In the genomic region with DNA sequence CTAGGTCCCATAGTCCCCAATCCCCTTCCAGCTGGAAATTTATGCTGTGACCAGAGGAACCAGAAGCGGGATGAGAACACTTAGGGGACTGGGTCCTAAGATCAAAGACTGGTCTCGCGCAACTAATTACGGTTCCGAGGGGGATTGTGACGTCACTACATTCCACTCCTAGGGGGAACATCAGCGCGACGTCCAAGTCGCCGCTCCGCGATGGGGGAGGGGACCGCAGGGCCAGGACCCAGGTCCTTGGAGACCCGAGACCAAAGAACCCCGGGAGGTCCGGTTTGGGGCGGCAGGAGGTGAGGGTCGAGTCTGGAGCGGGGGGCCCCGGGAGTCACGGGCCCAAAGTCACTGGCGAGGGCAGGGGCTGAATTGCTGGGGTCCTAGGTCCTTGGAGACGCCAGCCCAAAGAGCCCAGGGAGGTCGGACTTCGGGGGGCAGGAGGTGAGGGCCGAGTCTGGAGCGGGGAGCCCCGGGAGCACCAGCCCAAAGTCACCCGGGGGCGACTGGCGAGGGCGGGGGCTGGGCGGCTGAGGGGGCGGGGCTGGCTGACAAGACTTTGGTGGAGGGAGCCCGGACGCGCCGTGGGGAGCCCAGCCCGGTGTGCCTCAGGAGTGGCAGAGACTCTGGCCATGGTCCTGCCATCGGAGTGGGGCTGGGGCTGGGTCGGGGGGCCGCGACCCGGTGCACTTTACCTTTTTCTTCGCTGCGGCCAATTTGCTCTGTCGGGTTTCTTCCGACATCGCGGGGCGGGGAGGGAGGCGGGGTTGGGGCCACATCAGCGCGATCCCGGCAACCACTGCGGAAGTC, we compare ENCODE assay signal across 8 cellular contexts. TPM values are rescaled to one million over a fixed set of nuclear protein-coding genes. Genes with fewer than 3 reads are reported as not detected.
DNase-seq lines count a peak whose midpoint lies in the region; ATAC-seq, FAIRE-seq and TF ChIP-seq lines count a peak whose summit lies in the region.

A gene with protein sequence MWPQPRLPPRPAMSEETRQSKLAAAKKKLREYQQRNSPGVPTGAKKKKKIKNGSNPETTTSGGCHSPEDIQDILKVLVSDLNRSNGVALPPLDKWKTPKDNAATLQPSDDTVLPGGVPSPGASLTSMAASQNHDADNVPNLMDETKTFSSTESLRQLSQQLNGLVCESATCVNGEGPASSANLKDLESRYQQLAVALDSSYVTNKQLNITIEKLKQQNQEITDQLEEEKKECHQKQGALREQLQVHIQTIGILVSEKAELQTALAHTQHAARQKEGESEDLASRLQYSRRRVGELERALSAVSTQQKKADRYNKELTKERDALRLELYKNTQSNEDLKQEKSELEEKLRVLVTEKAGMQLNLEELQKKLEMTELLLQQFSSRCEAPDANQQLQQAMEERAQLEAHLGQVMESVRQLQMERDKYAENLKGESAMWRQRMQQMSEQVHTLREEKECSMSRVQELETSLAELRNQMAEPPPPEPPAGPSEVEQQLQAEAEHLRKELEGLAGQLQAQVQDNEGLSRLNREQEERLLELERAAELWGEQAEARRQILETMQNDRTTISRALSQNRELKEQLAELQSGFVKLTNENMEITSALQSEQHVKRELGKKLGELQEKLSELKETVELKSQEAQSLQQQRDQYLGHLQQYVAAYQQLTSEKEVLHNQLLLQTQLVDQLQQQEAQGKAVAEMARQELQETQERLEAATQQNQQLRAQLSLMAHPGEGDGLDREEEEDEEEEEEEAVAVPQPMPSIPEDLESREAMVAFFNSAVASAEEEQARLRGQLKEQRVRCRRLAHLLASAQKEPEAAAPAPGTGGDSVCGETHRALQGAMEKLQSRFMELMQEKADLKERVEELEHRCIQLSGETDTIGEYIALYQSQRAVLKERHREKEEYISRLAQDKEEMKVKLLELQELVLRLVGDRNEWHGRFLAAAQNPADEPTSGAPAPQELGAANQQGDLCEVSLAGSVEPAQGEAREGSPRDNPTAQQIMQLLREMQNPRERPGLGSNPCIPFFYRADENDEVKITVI (minus strand): TSS at position 810 of the 810 bp plus-strand sequence. CDS start 31 bp downstream, at position 779.

- H3K4me3 Mint-ChIP-seq in central memory CD8-positive, alpha-beta T cell, result peak within 1 kb of the TSS; percentile 94
- H3K4me3 Mint-ChIP-seq in stimulated activated naive B cell treated with anti-CD40 and anti-IgM and Interleukin-4, amounts not matched to agents 10 μg/mL and 1 μg/mL and 100 μg/mL, for 72 hours, result peak within 1 kb of the TSS; percentile 94 to 98

- POLR2A ChIA-PET in A549 (lab: Yijun Ruan, JAX), result interaction anchor here (0.5 to 1.2 kb wide), 16 partner anchors 11 to 675 kb away, joined by 3 to 19 read pairs (median 4); a partner anchor contains a TSS

- FAIRE-seq in A549 (lab: Jason Lieb, UNC) (no peak), GM12891 (lab: Jason Lieb, UNC) (no peak)

- H3K36me3 Mint-ChIP-seq in central memory CD8-positive, alpha-beta T cell (ENCODE audit: insufficient read depth), result peaks cover 18% of the 10 kb centered on the region
- peaks cover 24 to 44% of the 10 kb centered on the region in 2 donors for H3K36me3 Mint-ChIP-seq in stimulated activated naive B cell treated with anti-CD40 and anti-IgM and Interleukin-4, amounts not matched to agents 10 μg/mL and 1 μg/mL and 100 μg/mL, for 72 hours

- no peak; a peak in 1 of 5 replicates for TF ChIP-seq RAD21 in A549 (conservative IDR thresholded peaks at IDR 0.05 in 1 of 2, IDR thresholded peaks at IDR 0.05 in 1 of 2)

- H3K27ac Mint-ChIP-seq in central memory CD8-positive, alpha-beta T cell (ENCODE audit: low read depth), result peak within 1 kb of the TSS; percentile 98
- peak within 1 kb of the TSS; percentile 98 for H3K27ac Mint-ChIP-seq in stimulated activated naive B cell treated with anti-CD40 and anti-IgM and Interleukin-4, amounts not matched to agents 10 μg/mL and 1 μg/mL and 100 μg/mL, for 72 hours

- TF ChIP-seq EP300 in A549 (IDR thresholded peaks at IDR 0.05), result no peak

- no peaks in the 10 kb centered on the region for H3K27me3 Mint-ChIP-seq in central memory CD8-positive, alpha-beta T cell
- H3K27me3 Mint-ChIP-seq in stimulated activated naive B cell treated with anti-CD40 and anti-IgM and Interleukin-4, amounts not matched to agents 10 μg/mL and 1 μg/mL and 100 μg/mL, for 72 hours, result no peaks in the 10 kb centered on the region

- peaks cover 12% of the 10 kb centered on the region; the same call in 2 of the 3 replicates for H3K4me1 ChIP-seq in A549

- TF ChIP-seq CTCF in A549 (IDR thresholded peaks at IDR 0.05) (no peak), kidney epithelial cell (IDR thresholded peaks at IDR 0.05; ENCODE audit: insufficient read depth, low read length, poor library complexity, severe bottlenecking) (no peak)

- TF ChIP-seq POLR2A in A549 (IDR thresholded peaks at IDR 0.05; ENCODE audit: low read length) (no peak), GM12891 (IDR thresholded peaks at IDR 0.05; ENCODE audit: low read depth, low read length) (no peak; the same call in none of the 2 replicates)

- peak within 1 kb of the TSS; percentile 95 for H3K4me2 ChIP-seq in A549

- no peaks in the 10 kb centered on the region for H3K9me3 ChIP-seq in A549

- CTCF ChIA-PET in A549 (lab: Yijun Ruan, JAX), result interaction anchor here (0.7 to 2.6 kb wide), 8 partner anchors 15 to 87 kb away, joined by 3 to 10 read pairs (median 4); a partner anchor contains a TSS

- no peaks in the 10 kb centered on the region for H3K27me3 ChIP-seq in kidney epithelial cell (ENCODE audit: control insufficient read depth, insufficient read depth, low read length)

- DNase-seq in A549 (ENCODE audit: low read depth in 1 of 2, low spot score in 1 of 2) (peak in 1 of 2 experiments; percentile 68), GM12891 (ENCODE audit: insufficient read length, low spot score) (peak; percentile 84), NCI-H69 (lab: John Stamatoyannopoulos, UW) (peak; percentile 52), kidney epithelial cell (ENCODE audit: low read depth) (no peak)
- no peak for DNase-seq in central memory CD8-positive, alpha-beta T cell (ENCODE audit: low spot score in 2 of 2)
- peak; percentile 17 for DNase-seq in stimulated activated naive B cell treated with anti-CD40 and anti-IgM and Interleukin-4, amounts not matched to agents 10 μg/mL and 1 μg/mL and 100 μg/mL, for 72 hours
- DNase-seq in activated CD4-positive, alpha-beta T cell treated with anti-CD3 and anti-CD28 coated beads, Interleukin-2, amount 50 U/mL, for 1 hour, result no peak

- peak within 1 kb of the TSS; percentile 94 for H3K27ac ChIP-seq in A549

- peaks cover 1% of the 10 kb centered on the region for H3K36me3 ChIP-seq in kidney epithelial cell (ENCODE audit: control insufficient read depth, insufficient read depth, low read length)

- peak; percentile 85 to 91 for ATAC-seq in A549
- peak; percentile 48 for ATAC-seq in HG02610 (IDR thresholded peaks at IDR 0.05; ENCODE audit: unreplicated experiment)
- peak; percentile 55 for ATAC-seq in central memory CD8-positive, alpha-beta T cell (replicated peaks; ENCODE audit: extremely low read depth, poor library complexity, severe bottlenecking)
- peak; percentile 70 to 72 for ATAC-seq in stimulated activated naive B cell treated with anti-CD40 and anti-IgM and Interleukin-4, amounts not matched to agents 10 μg/mL and 1 μg/mL and 100 μg/mL, for 72 hours (replicated peaks)

- 3% methylated on average over 27 of the region's 57 CpGs for WGBS in A549 (ENCODE audit: missing lambda C conversion rate)

- peak within 1 kb of the TSS; percentile 95 for H3K4me3 ChIP-seq in A549
- H3K4me3 ChIP-seq in kidney epithelial cell (ENCODE audit: low read depth, low read length), result peak within 1 kb of the TSS; percentile 79

- no peaks in the 10 kb centered on the region for H3K9me3 Mint-ChIP-seq in central memory CD8-positive, alpha-beta T cell
- no peaks in the 10 kb centered on the region for H3K9me3 Mint-ChIP-seq in stimulated activated naive B cell treated with anti-CD40 and anti-IgM and Interleukin-4, amounts not matched to agents 10 μg/mL and 1 μg/mL and 100 μg/mL, for 72 hours

- H3K4me1 Mint-ChIP-seq in central memory CD8-positive, alpha-beta T cell, result peaks cover 34% of the 10 kb centered on the region
- H3K4me1 Mint-ChIP-seq in stimulated activated naive B cell treated with anti-CD40 and anti-IgM and Interleukin-4, amounts not matched to agents 10 μg/mL and 1 μg/mL and 100 μg/mL, for 72 hours, result peaks cover 26 to 38% of the 10 kb centered on the region in 2 donors

TF ChIP-seq in A549, 52 proteins besides CTCF, POLR2A, EP300 and RAD21:
- TF ChIP-seq JUN (IDR thresholded peaks at IDR 0.05), result peak in 1 of 2 experiments; percentile 8; a peak in 3 of 5 replicates
- TF ChIP-seq CHD2 (IDR thresholded peaks at IDR 0.05; ENCODE audit: low read length, partially characterized antibody), result peak; percentile 5
- no peak for TF ChIP-seq GATA3 (IDR thresholded peaks at IDR 0.05; ENCODE audit: borderline replicate concordance)

TF ChIP-seq in GM12891, 5 proteins besides CTCF, POLR2A, EP300 and RAD21:
- no peak for TF ChIP-seq POLR2AphosphoS5 (IDR thresholded peaks at IDR 0.05; ENCODE audit: low read depth, low read length)
- TF ChIP-seq PAX5 (IDR thresholded peaks at IDR 0.05; ENCODE audit: insufficient read depth, low read length, severe bottlenecking), result no peak
- TF ChIP-seq SPI1 (IDR thresholded peaks at IDR 0.05; ENCODE audit: low read depth, low read length), result no peak
- no peak for TF ChIP-seq POU2F2 (IDR thresholded peaks at IDR 0.05; ENCODE audit: low read depth, low read length)
- no peak for TF ChIP-seq TAF1 (IDR thresholded peaks at IDR 0.05; ENCODE audit: low read depth, low read length)
TF ChIP-seq in GM12891: peak in this region for 0.

RNA-seq across cellular contexts. Expression of the gene that starts here (rescaled TPM):
- 55.3 and 61.9 TPM in 2 replicates for polyA plus RNA-seq in A549 (2011; rRNA removed)
- 34.1 and 39.2 TPM in 2 replicates for polyA plus RNA-seq in A549 (2012; cell fraction: cytosol; rRNA removed)
- polyA plus RNA-seq in A549 (2012; cell fraction: nucleus; rRNA removed), result 46.7 and 55.5 TPM in 2 replicates
- 53.9 to 63.2 TPM (median 60.1 TPM) in 3 replicates for polyA plus RNA-seq in A549 (2017; fragmentation: RNase III; extraction: RNeasy Plus Mini Kit Qiagen cat#74134 plus additional on column Dnase treatment)
- polyA minus RNA-seq in A549 (2011; rRNA and poly(A)+ RNA removed), result 41.6 and 46.1 TPM in 2 replicates
- 23.1 TPM for polyA plus RNA-seq in GM12891 (2012; ENCODE audit: low read depth, missing spikeins)
- total RNA-seq in kidney epithelial cell, result 69.9 and 75.8 TPM in 2 replicates

Comparison
In these comparisons a context has a peak if more than half of its experiments do, and no peak if none do; other contexts are left out.
1. DNase-seq: peak in GM12891 (single experiment), NCI-H69 (single experiment) and stimulated activated naive B cell treated with anti-CD40 and anti-IgM and Interleukin-4, amounts not matched to agents 10 μg/mL and 1 μg/mL and 100 μg/mL, for 72 hours (single experiment); none in central memory CD8-positive, alpha-beta T cell (0 of 2), kidney epithelial cell (single experiment) and activated CD4-positive, alpha-beta T cell treated with anti-CD3 and anti-CD28 coated beads, Interleukin-2, amount 50 U/mL, for 1 hour (single experiment).
2. Peak in every context shown above with its lines, with median percentiles within 50 percentile points of each other: ATAC-seq.